ENCODE assay signal across 2 cellular contexts in the genomic region with DNA sequence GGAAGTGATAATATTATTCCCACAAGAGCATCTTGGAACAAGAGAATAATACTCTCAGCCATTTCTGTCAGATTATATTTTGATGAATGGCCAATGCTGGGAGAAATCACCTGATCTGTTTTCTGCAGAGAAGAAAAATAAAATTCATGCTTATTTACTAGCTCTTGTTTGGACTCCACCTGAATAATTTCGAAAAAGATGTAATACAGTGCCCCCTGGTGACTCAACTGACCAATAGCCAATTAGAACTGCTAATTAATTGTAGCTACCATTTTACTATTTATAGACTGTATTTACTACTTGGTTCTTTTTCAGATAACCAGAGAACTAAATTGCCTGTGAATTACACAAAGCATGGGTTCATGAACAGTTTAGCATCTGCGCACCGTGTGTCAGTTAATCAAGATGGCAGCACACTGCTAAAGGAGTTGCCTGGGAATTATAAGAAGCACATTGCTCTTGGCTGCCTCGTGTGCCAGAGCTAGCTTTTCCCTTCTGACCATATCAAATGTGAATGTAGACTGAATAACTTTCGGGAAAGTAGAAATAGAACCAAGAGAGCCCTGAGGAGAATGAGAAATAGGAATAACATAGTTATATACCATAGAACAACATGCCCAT.
TF ChIP-seq lines count a peak whose summit lies in the region.

No MANE protein-coding gene starts in this region.

TF ChIP-seq in GM12878, 131 proteins besides CTCF, POLR2A, EP300 and RAD21 (continued from another document):
- TF ChIP-seq, protein P1, sequence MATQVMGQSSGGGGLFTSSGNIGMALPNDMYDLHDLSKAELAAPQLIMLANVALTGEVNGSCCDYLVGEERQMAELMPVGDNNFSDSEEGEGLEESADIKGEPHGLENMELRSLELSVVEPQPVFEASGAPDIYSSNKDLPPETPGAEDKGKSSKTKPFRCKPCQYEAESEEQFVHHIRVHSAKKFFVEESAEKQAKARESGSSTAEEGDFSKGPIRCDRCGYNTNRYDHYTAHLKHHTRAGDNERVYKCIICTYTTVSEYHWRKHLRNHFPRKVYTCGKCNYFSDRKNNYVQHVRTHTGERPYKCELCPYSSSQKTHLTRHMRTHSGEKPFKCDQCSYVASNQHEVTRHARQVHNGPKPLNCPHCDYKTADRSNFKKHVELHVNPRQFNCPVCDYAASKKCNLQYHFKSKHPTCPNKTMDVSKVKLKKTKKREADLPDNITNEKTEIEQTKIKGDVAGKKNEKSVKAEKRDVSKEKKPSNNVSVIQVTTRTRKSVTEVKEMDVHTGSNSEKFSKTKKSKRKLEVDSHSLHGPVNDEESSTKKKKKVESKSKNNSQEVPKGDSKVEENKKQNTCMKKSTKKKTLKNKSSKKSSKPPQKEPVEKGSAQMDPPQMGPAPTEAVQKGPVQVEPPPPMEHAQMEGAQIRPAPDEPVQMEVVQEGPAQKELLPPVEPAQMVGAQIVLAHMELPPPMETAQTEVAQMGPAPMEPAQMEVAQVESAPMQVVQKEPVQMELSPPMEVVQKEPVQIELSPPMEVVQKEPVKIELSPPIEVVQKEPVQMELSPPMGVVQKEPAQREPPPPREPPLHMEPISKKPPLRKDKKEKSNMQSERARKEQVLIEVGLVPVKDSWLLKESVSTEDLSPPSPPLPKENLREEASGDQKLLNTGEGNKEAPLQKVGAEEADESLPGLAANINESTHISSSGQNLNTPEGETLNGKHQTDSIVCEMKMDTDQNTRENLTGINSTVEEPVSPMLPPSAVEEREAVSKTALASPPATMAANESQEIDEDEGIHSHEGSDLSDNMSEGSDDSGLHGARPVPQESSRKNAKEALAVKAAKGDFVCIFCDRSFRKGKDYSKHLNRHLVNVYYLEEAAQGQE (IDR thresholded peaks at IDR 0.05; ENCODE audit: low read depth, low read length): no peak
- TF ChIP-seq TCF7 (IDR thresholded peaks at IDR 0.05; ENCODE audit: borderline replicate concordance) (no peak), IKZF1 (conservative IDR thresholded peaks at IDR 0.05) (no peak), YY1 (IDR thresholded peaks at IDR 0.05; ENCODE audit: low read depth, low read length) (0 out of 2 replicates have a peak, but pooled peaks have one; percentile 18), POLR2AphosphoS5 (IDR thresholded peaks at IDR 0.05; ENCODE audit: low read length) (no peak), NR2F1 (conservative IDR thresholded peaks at IDR 0.05) (no peak)
- TF ChIP-seq, protein P2, sequence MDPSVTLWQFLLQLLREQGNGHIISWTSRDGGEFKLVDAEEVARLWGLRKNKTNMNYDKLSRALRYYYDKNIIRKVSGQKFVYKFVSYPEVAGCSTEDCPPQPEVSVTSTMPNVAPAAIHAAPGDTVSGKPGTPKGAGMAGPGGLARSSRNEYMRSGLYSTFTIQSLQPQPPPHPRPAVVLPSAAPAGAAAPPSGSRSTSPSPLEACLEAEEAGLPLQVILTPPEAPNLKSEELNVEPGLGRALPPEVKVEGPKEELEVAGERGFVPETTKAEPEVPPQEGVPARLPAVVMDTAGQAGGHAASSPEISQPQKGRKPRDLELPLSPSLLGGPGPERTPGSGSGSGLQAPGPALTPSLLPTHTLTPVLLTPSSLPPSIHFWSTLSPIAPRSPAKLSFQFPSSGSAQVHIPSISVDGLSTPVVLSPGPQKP (IDR thresholded peaks at IDR 0.05; ENCODE audit: low read depth, low read length): no peak

TF ChIP-seq in HepG2, 621 proteins besides CTCF, POLR2A, EP300 and RAD21 (continued from another document):
- TF ChIP-seq, protein P3, sequence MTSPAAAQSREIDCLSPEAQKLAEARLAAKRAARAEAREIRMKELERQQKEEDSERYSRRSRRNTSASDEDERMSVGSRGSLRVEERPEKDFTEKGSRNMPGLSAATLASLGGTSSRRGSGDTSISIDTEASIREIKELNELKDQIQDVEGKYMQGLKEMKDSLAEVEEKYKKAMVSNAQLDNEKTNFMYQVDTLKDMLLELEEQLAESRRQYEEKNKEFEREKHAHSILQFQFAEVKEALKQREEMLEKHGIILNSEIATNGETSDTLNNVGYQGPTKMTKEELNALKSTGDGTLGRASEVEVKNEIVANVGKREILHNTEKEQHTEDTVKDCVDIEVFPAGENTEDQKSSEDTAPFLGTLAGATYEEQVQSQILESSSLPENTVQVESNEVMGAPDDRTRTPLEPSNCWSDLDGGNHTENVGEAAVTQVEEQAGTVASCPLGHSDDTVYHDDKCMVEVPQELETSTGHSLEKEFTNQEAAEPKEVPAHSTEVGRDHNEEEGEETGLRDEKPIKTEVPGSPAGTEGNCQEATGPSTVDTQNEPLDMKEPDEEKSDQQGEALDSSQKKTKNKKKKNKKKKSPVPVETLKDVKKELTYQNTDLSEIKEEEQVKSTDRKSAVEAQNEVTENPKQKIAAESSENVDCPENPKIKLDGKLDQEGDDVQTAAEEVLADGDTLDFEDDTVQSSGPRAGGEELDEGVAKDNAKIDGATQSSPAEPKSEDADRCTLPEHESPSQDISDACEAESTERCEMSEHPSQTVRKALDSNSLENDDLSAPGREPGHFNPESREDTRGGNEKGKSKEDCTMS (CRISPR knock-in tag; conservative IDR thresholded peaks at IDR 0.05): no peak
- TF ChIP-seq, protein P4, sequence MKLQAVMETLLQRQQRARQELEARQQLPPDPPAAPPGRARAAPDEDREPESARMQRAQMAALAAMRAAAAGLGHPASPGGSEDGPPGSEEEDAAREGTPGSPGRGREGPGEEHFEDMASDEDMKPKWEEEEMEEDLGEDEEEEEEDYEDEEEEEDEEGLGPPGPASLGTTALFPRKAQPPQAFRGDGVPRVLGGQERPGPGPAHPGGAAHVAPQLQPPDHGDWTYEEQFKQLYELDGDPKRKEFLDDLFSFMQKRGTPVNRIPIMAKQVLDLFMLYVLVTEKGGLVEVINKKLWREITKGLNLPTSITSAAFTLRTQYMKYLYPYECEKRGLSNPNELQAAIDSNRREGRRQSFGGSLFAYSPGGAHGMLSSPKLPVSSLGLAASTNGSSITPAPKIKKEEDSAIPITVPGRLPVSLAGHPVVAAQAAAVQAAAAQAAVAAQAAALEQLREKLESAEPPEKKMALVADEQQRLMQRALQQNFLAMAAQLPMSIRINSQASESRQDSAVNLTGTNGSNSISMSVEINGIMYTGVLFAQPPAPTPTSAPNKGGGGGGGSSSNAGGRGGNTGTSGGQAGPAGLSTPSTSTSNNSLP (IDR thresholded peaks at IDR 0.05; ENCODE audit: low read depth, low read length): peak; percentile 19; the same call in 1 of the 2 replicates
